In genomic region chr18:68564961-68565360, GRCh38 we compare ENCODE assay signal across 1 cellular context.
TF ChIP-seq lines count a peak whose summit lies in the region.

No MANE protein-coding gene starts in this region.

TF ChIP-seq in H1, 55 proteins besides CTCF, POLR2A, EP300 and RAD21 (continued from another document):
- TF ChIP-seq ATF2 (IDR thresholded peaks at IDR 0.05; ENCODE audit: low read length) (no peak), SP4 (IDR thresholded peaks at IDR 0.05; ENCODE audit: low read length) (no peak), SAP30 (IDR thresholded peaks at IDR 0.05; ENCODE audit: insufficient read depth, insufficient replicate concordance, low read length) (no peak), HDAC6 (IDR thresholded peaks at IDR 0.05; ENCODE audit: low read depth, low read length) (no peak), YY1 (IDR thresholded peaks at IDR 0.05; ENCODE audit: low read depth, low read length) (no peak), CREB1 (IDR thresholded peaks at IDR 0.05) (no peak), EZH2 (IDR thresholded peaks at IDR 0.05; ENCODE audit: low read depth, low read length, severe bottlenecking) (no peak), RFX5 (IDR thresholded peaks at IDR 0.05; ENCODE audit: borderline replicate concordance, low read depth, low read length) (no peak)
